Comparison of ENCODE assay signal across 23 cellular contexts in the genomic region with DNA sequence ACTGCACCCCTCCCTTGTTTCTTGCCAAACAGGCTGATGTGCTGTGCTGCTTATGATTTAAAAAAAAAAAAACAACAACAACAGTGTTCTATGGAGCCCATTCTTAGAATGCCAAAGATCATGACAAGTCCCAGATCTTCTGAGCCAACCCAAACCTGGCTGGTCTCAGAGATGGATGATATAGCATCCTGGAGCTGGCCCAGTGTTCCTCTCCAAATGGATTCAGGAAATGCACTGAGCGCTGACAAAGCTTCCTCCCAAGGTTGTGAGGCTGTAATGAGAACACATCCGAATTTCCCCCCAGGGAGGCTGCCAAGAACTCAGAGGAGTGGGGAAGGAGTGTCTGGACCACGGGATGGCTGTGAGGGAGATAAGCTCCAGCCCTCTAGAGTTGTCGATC.
"Had no signal": no experiment of that assay in that cellular context is flagged by ENCODE, and none has a peak within 500 bp of the region (broad histone marks: within the 10 kb centered on the region; RNA-seq: fewer than 3 reads in every experiment).

No MANE protein-coding gene starts in this region.

- H3K79me2 ChIP-seq: parathyroid adenoma had no signal

- H3K36me3 ChIP-seq: gastrocnemius medialis, left ventricle myocardium inferior, lower lobe of right lung, prostate gland, spleen, transverse colon had no signal

- H3K4me3 Mint-ChIP-seq: dendritic cell treated with granulocyte-macrophage colony-stimulating factor and Interleukin-4, amounts not matched to agents 40 ng/mL and 50 ng/mL, for 4 days; memory B cell; naive B cell; nephron; stimulated activated memory B cell treated with anti-CD40 and anti-IgM and Interleukin-4, amounts not matched to agents 10 μg/mL and 1 μg/mL and 100 μg/mL, for 72 hours; stimulated activated naive CD8-positive, alpha-beta T cell treated with anti-CD3 and anti-CD28 coated beads, Interleukin-15, Interleukin-2, amounts not matched to agents 100 ng/mL and 50 ng/mL, for 24 hours had no signal

- H3K27me3 Mint-ChIP-seq: dendritic cell treated with granulocyte-macrophage colony-stimulating factor and Interleukin-4, amounts not matched to agents 40 ng/mL and 50 ng/mL, for 4 days; stimulated activated naive CD8-positive, alpha-beta T cell treated with anti-CD3 and anti-CD28 coated beads, Interleukin-15, Interleukin-2, amounts not matched to agents 100 ng/mL and 50 ng/mL, for 24 hours had no signal

- FAIRE-seq: colon, kidney had no signal

- H3K9ac ChIP-seq: parathyroid adenoma had no signal

- H3K27ac ChIP-seq: gastrocnemius medialis, left ventricle myocardium inferior, lower lobe of right lung, parathyroid adenoma, prostate gland, spleen, transverse colon had no signal

- H3K27me3 ChIP-seq: gastrocnemius medialis, spleen, transverse colon had no signal

- H3K9me3 ChIP-seq: gastrocnemius medialis, lower lobe of right lung, prostate gland, spleen, transverse colon had no signal

- H3K4me3 ChIP-seq: gastrocnemius medialis, left ventricle myocardium inferior, lower lobe of right lung, prostate gland, spleen, transverse colon had no signal

- ATAC-seq: gastrocnemius medialis; left cardiac atrium; lower lobe of right lung; sciatic nerve; stimulated activated memory B cell treated with anti-CD40 and anti-IgM and Interleukin-4, amounts not matched to agents 10 μg/mL and 1 μg/mL and 100 μg/mL, for 72 hours had no signal

- H3K27ac Mint-ChIP-seq: dendritic cell treated with granulocyte-macrophage colony-stimulating factor and Interleukin-4, amounts not matched to agents 40 ng/mL and 50 ng/mL, for 4 days; memory B cell; naive B cell; stimulated activated memory B cell treated with anti-CD40 and anti-IgM and Interleukin-4, amounts not matched to agents 10 μg/mL and 1 μg/mL and 100 μg/mL, for 72 hours; stimulated activated naive CD8-positive, alpha-beta T cell treated with anti-CD3 and anti-CD28 coated beads, Interleukin-15, Interleukin-2, amounts not matched to agents 100 ng/mL and 50 ng/mL, for 24 hours had no signal

- H2AFZ ChIP-seq: parathyroid adenoma had no signal

- DNase-seq: cerebellar nuclear complex; erythroblast; gastrocnemius medialis; glutamatergic neuron; kidney; left cardiac atrium; left ventricle myocardium inferior; lower lobe of right lung; naive B cell; spleen; stimulated activated CD4-positive, alpha-beta T cell treated with anti-CD3 and anti-CD28 coated beads, Interleukin-15, amount 100 ng/mL, for 24 hours; stimulated activated CD4-positive, alpha-beta T cell treated with anti-CD3 and anti-CD28 coated beads, Interleukin-1b, Interleukin-23, amount 100 ng/mL, for 48 hours; stimulated activated CD4-positive, alpha-beta T cell treated with anti-CD3 and anti-CD28 coated beads, Interleukin-4, amount 100 ng/mL, for 24 hours; transverse colon had no signal

- H3K4me1 ChIP-seq: gastrocnemius medialis, left ventricle myocardium inferior, lower lobe of right lung, parathyroid adenoma, prostate gland, spleen, transverse colon had no signal

- H3K4me1 Mint-ChIP-seq: memory B cell; naive B cell; stimulated activated memory B cell treated with anti-CD40 and anti-IgM and Interleukin-4, amounts not matched to agents 10 μg/mL and 1 μg/mL and 100 μg/mL, for 72 hours had no signal
